In the genomic region with DNA sequence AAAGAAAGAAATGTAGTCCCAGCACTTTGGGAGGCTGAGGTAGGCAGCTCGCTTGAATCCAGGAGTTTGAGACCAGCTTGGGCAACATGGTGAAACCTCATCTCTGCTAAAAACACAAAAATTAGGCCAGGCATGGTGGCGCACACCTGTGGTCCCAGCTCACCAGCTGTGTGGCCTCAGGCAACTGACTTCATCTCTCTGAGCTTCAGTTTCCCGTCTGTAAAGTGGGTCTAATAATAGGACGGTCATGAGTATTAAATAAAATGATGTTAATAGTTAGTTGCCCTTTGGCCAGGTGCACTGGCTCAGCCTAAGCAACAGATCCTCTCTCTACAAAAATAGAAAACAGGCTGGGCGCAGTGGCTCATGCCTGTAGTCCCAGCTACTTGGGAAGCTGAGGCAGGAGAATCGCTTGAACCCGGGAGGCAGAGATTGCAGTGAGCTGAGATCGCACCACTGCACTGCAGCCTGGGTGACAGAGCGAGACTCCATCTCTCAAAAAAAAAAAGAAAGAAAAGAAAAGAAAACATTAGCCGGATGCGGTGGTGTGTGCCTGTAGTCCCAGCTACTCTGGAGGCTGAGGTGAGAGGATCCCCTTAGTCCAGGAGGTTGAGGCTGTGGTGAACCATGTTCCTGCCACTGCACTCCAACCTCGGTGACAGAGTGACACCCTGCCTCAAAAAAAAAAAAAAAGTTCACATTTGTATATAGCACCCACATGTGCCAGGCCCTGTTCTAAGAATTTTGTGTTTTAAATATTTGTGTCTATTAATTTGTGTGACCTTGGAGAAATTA, we compare ENCODE assay signal across 9 cellular contexts. TPM values are rescaled to one million over a fixed set of nuclear protein-coding genes. Genes with fewer than 3 reads are reported as not detected.
DNase-seq lines count a peak whose midpoint lies in the region; ATAC-seq and TF ChIP-seq lines count a peak whose summit lies in the region.
"Not testable (repeated sequence)": the region's sequence is repeated elsewhere in the genome, so short reads cannot be mapped to it uniquely, and the experiment has no call there.
"Had no signal": no experiment of that assay in that cellular context is flagged by ENCODE, and none has a peak within 500 bp of the region (broad histone marks: within the 10 kb centered on the region; RNA-seq: fewer than 3 reads in every experiment).

No MANE protein-coding gene starts in this region.

- peaks cover 0 to 19% (median 0%) of the 10 kb centered on the region in 3 donors for H3K36me3 Mint-ChIP-seq in CD8-positive, alpha-beta memory T cell
- not testable (repeated sequence) for H3K36me3 Mint-ChIP-seq in activated CD4-positive, alpha-beta memory T cell treated with anti-CD3 and anti-CD28 coated beads, Interleukin-2, amount 10 ng/mL, durations not matched to agents 7 days and 5 days (ENCODE audit: low read depth); naive thymus-derived CD8-positive, alpha-beta T cell
- H3K36me3 Mint-ChIP-seq in dendritic cell treated with granulocyte-macrophage colony-stimulating factor and Interleukin-4, amounts not matched to agents 40 ng/mL and 50 ng/mL, for 4 days (ENCODE audit: low read depth) = peaks cover 35% of the 10 kb centered on the region

- H3K27ac ChIP-seq in CD8-positive, alpha-beta memory T cell (ENCODE audit: low read depth, low read length) = not testable (repeated sequence)

- peak overlapping the region in 3 of 7 donors; percentile 9 to 82 (median 51) for H3K4me3 Mint-ChIP-seq in CD8-positive, alpha-beta memory T cell
- H3K4me3 Mint-ChIP-seq in activated CD4-positive, alpha-beta memory T cell treated with anti-CD3 and anti-CD28 coated beads, Interleukin-2, amount 10 ng/mL, durations not matched to agents 7 days and 5 days; dendritic cell treated with granulocyte-macrophage colony-stimulating factor and Interleukin-4, amounts not matched to agents 40 ng/mL and 50 ng/mL, for 4 days: not testable (repeated sequence)
- H3K4me3 Mint-ChIP-seq in naive thymus-derived CD8-positive, alpha-beta T cell = peak overlapping the region in 7 of 10 donors; percentile 38 to 77 (median 72)

- H3K27me3 Mint-ChIP-seq in CD8-positive, alpha-beta memory T cell; activated CD4-positive, alpha-beta memory T cell treated with anti-CD3 and anti-CD28 coated beads, Interleukin-2, amount 10 ng/mL, durations not matched to agents 7 days and 5 days; dendritic cell treated with granulocyte-macrophage colony-stimulating factor and Interleukin-4, amounts not matched to agents 40 ng/mL and 50 ng/mL, for 4 days; naive thymus-derived CD8-positive, alpha-beta T cell: not testable (repeated sequence)

- peak overlapping the region in 7 of 8 donors; percentile 44 to 98 (median 95) for H3K27ac Mint-ChIP-seq in CD8-positive, alpha-beta memory T cell
- peak overlapping the region; percentile 45 for H3K27ac Mint-ChIP-seq in activated CD4-positive, alpha-beta memory T cell treated with anti-CD3 and anti-CD28 coated beads, Interleukin-2, amount 10 ng/mL, durations not matched to agents 7 days and 5 days
- H3K27ac Mint-ChIP-seq in dendritic cell treated with granulocyte-macrophage colony-stimulating factor and Interleukin-4, amounts not matched to agents 40 ng/mL and 50 ng/mL, for 4 days = peak overlapping the region; percentile 100
- peak overlapping the region; percentile 79 to 99 (median 91) for H3K27ac Mint-ChIP-seq in naive thymus-derived CD8-positive, alpha-beta T cell

- H3K4me1 Mint-ChIP-seq in CD8-positive, alpha-beta memory T cell = peaks cover 9 to 20% (median 10%) of the 10 kb centered on the region in 3 donors
- peaks cover 23% of the 10 kb centered on the region for H3K4me1 Mint-ChIP-seq in activated CD4-positive, alpha-beta memory T cell treated with anti-CD3 and anti-CD28 coated beads, Interleukin-2, amount 10 ng/mL, durations not matched to agents 7 days and 5 days
- peaks cover 13% of the 10 kb centered on the region for H3K4me1 Mint-ChIP-seq in dendritic cell treated with granulocyte-macrophage colony-stimulating factor and Interleukin-4, amounts not matched to agents 40 ng/mL and 50 ng/mL, for 4 days (ENCODE audit: low read depth)
- peaks cover 8 to 22% (median 12%) of the 10 kb centered on the region in 4 donors for H3K4me1 Mint-ChIP-seq in naive thymus-derived CD8-positive, alpha-beta T cell

- intact Hi-C loops in dendritic cell treated with granulocyte-macrophage colony-stimulating factor and Interleukin-4, amounts not matched to agents 40 ng/mL and 50 ng/mL, for 4 days (cut with micrococcal nuclease) = not testable (repeated sequence)

- H3K36me3 ChIP-seq in CD8-positive, alpha-beta memory T cell (ENCODE audit: insufficient read depth, low read length) = not testable (repeated sequence)

- not testable (repeated sequence) for ATAC-seq in naive thymus-derived CD8-positive, alpha-beta T cell

- CTCF ChIA-PET in CD8-positive, alpha-beta memory T cell (lab: Charles Lee) = interaction anchor here (0.9 kb wide), 1 partner anchor 188 kb away, joined by 3 read pairs; no protein-coding TSS in a partner anchor
- CTCF ChIA-PET in activated CD4-positive, alpha-beta memory T cell treated with anti-CD3 and anti-CD28 coated beads, Interleukin-2, amount 10 ng/mL, durations not matched to agents 7 days and 5 days (lab: Charles Lee) = not testable (repeated sequence)

- TF ChIP-seq POLR2A in Raji (IDR thresholded peaks at IDR 0.05; ENCODE audit: insufficient read depth, low read depth, low read length) = peak; percentile 23; the same call in 1 of the 2 replicates

- H3K27me3 ChIP-seq in CD8-positive, alpha-beta memory T cell (ENCODE audit: insufficient read depth, low read length, poor library complexity, severe bottlenecking) = not testable (repeated sequence)

- DNase-seq in CD8-positive, alpha-beta memory T cell; activated CD4-positive, alpha-beta memory T cell treated with anti-CD3 and anti-CD28 coated beads, Interleukin-2, amount 10 ng/mL, durations not matched to agents 7 days and 5 days; naive thymus-derived CD8-positive, alpha-beta T cell: not testable (repeated sequence)

- not testable (repeated sequence) for H3K9me3 ChIP-seq in CD8-positive, alpha-beta memory T cell (ENCODE audit: low read length)

- H3K9me3 Mint-ChIP-seq in CD8-positive, alpha-beta memory T cell; activated CD4-positive, alpha-beta memory T cell treated with anti-CD3 and anti-CD28 coated beads, Interleukin-2, amount 10 ng/mL, durations not matched to agents 7 days and 5 days; dendritic cell treated with granulocyte-macrophage colony-stimulating factor and Interleukin-4, amounts not matched to agents 40 ng/mL and 50 ng/mL, for 4 days; naive thymus-derived CD8-positive, alpha-beta T cell: not testable (repeated sequence)

- POLR2A ChIA-PET in CD8-positive, alpha-beta memory T cell (lab: Charles Lee); activated CD4-positive, alpha-beta memory T cell treated with anti-CD3 and anti-CD28 coated beads, Interleukin-2, amount 10 ng/mL, durations not matched to agents 7 days and 5 days (lab: Charles Lee): not testable (repeated sequence)
- POLR2A ChIA-PET in naive thymus-derived CD8-positive, alpha-beta T cell (lab: Charles Lee) = interaction anchor here (2.9 kb wide), 1 partner anchor 40 kb away, joined by 17 read pairs; a partner anchor contains a TSS

- peaks cover 18% of the 10 kb centered on the region for H3K4me1 ChIP-seq in CD8-positive, alpha-beta memory T cell (ENCODE audit: insufficient read depth, low read length)

- not testable (repeated sequence) for H3K4me3 ChIP-seq in CD8-positive, alpha-beta memory T cell (ENCODE audit: low read length)

RNA-seq across cellular contexts. Expression of a gene that starts 1.9 kb away (rescaled TPM):
- total RNA-seq in CD8-positive, alpha-beta memory T cell = 10 to 100 TPM; 53.4 to 57.4 TPM
- 22.7 TPM for polyA plus RNA-seq in CD8-positive, alpha-beta memory T cell
- total RNA-seq in activated CD4-positive, alpha-beta memory T cell treated with anti-CD3 and anti-CD28 coated beads, Interleukin-2, amount 10 ng/mL, durations not matched to agents 7 days and 5 days = 10 to 100 TPM; 32.6 to 33.5 TPM
- 10 to 100 TPM; 30.2 to 41.6 TPM for total RNA-seq in naive thymus-derived CD8-positive, alpha-beta T cell
- 10 to 100 TPM in 1 of 3 donors, 1 to 10 TPM in 2; 6.7 to 17.2 (median 8.3) TPM for polyA plus RNA-seq in naive thymus-derived CD8-positive, alpha-beta T cell

RNA-seq across cellular contexts. Expression of a gene that starts 39.5 kb away (rescaled TPM):
- 10 to 100 TPM; 75.5 to 84.1 TPM for total RNA-seq in CD8-positive, alpha-beta memory T cell
- polyA plus RNA-seq in CD8-positive, alpha-beta memory T cell = 7.9 TPM
- total RNA-seq in activated CD4-positive, alpha-beta memory T cell treated with anti-CD3 and anti-CD28 coated beads, Interleukin-2, amount 10 ng/mL, durations not matched to agents 7 days and 5 days = 10 to 100 TPM; 84.3 to 88.0 TPM
- 100 to 1,000 TPM; 141 to 150 TPM for total RNA-seq in naive thymus-derived CD8-positive, alpha-beta T cell
- polyA plus RNA-seq in naive thymus-derived CD8-positive, alpha-beta T cell = 1 to 10 TPM; 2.0 to 6.7 (median 5.3) TPM

RNA-seq across cellular contexts. Expression of a gene that starts 44.1 kb away (rescaled TPM):
- total RNA-seq in CD8-positive, alpha-beta memory T cell = 10 to 100 TPM; 78.6 to 82.5 TPM
- polyA plus RNA-seq in CD8-positive, alpha-beta memory T cell = 27.5 TPM
- 10 to 100 TPM; 66.9 to 68.6 TPM for total RNA-seq in activated CD4-positive, alpha-beta memory T cell treated with anti-CD3 and anti-CD28 coated beads, Interleukin-2, amount 10 ng/mL, durations not matched to agents 7 days and 5 days
- 10 to 100 TPM; 73.8 to 76.0 TPM for total RNA-seq in naive thymus-derived CD8-positive, alpha-beta T cell
- polyA plus RNA-seq in naive thymus-derived CD8-positive, alpha-beta T cell = 10 to 100 TPM; 13.2 to 20.6 (median 14.9) TPM

RNA-seq across cellular contexts. Expression of a gene that starts 53.5 kb away (rescaled TPM):
- not detected for total RNA-seq in CD8-positive, alpha-beta memory T cell
- polyA plus RNA-seq in CD8-positive, alpha-beta memory T cell = not detected
- total RNA-seq in activated CD4-positive, alpha-beta memory T cell treated with anti-CD3 and anti-CD28 coated beads, Interleukin-2, amount 10 ng/mL, durations not matched to agents 7 days and 5 days = not detected
- not detected for total RNA-seq in naive thymus-derived CD8-positive, alpha-beta T cell
- polyA plus RNA-seq in naive thymus-derived CD8-positive, alpha-beta T cell = not detected
- total RNA-seq: GM23338, LHCN-M2, NCI-H460 had no signal
- polyA plus RNA-seq: GM23338 had no signal

RNA-seq across cellular contexts. Expression of a gene that starts 57.3 kb away (rescaled TPM):
- not detected for total RNA-seq in CD8-positive, alpha-beta memory T cell
- polyA plus RNA-seq in CD8-positive, alpha-beta memory T cell = not detected
- total RNA-seq in activated CD4-positive, alpha-beta memory T cell treated with anti-CD3 and anti-CD28 coated beads, Interleukin-2, amount 10 ng/mL, durations not matched to agents 7 days and 5 days = not detected
- total RNA-seq in naive thymus-derived CD8-positive, alpha-beta T cell = not detected
- polyA plus RNA-seq in naive thymus-derived CD8-positive, alpha-beta T cell = not detected
- total RNA-seq: GM23338, LHCN-M2, NCI-H460, Peyer's patch had no signal
- polyA plus RNA-seq: GM23338 had no signal

Comparison
In these comparisons a context has a peak if more than half of its experiments do, and no peak if none do; other contexts are left out.
1. H3K27ac Mint-ChIP-seq: peak in every context shown above with its lines; median percentile 100 in dendritic cell treated with granulocyte-macrophage colony-stimulating factor and Interleukin-4, amounts not matched to agents 40 ng/mL and 50 ng/mL, for 4 days; 95 in CD8-positive, alpha-beta memory T cell; 91 in naive thymus-derived CD8-positive, alpha-beta T cell; 45 in activated CD4-positive, alpha-beta memory T cell treated with anti-CD3 and anti-CD28 coated beads, Interleukin-2, amount 10 ng/mL, durations not matched to agents 7 days and 5 days.